In the genomic region with DNA sequence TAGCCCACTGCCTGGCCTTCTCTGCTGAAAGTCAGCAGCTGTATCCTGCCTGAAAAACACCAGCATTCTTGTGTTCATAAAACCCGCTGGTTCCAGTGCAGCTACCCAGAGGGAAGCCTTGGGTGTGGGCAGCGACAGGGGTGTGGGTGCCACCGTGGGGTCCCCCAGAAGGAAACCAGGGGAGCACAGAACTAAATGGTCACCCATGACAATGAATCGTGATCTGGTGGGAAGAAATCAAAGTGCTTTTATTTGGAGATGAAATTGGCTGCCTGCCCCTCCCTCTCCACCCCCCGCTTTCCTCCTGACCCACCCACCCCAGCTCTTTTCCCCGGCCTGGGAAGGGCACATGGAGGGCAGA, we compare ENCODE assay signal across 7 cellular contexts.
DNase-seq lines count a peak whose midpoint lies in the region; ATAC-seq and TF ChIP-seq lines count a peak whose summit lies in the region.

No MANE protein-coding gene starts in this region.

- H3K9ac ChIP-seq in subcutaneous abdominal adipose tissue (ENCODE audit: low read length in 5 of 5) = no peak overlapping the region

- TF ChIP-seq CTCF in astrocyte of the spinal cord (IDR thresholded peaks at IDR 0.05; ENCODE audit: low read depth, low read length) = no peak

- H3K27ac ChIP-seq in subcutaneous abdominal adipose tissue (ENCODE audit: low read depth, low read length) = peak overlapping the region; percentile 76

- peaks cover 0 to 9% (median 5%) of the 10 kb centered on the region in 5 donors for H3K36me3 ChIP-seq in subcutaneous abdominal adipose tissue (ENCODE audit: control insufficient read depth in 5 of 5, insufficient read depth in 5 of 5, low read length in 5 of 5)

- in situ Hi-C loops in astrocyte of the spinal cord (cut with HindIII; ENCODE audit: low sequenced_read_pairs) = no loop called here

- peak; percentile 57 for ATAC-seq in HG02943 (IDR thresholded peaks at IDR 0.05; ENCODE audit: low read depth, unreplicated experiment)
- no peak for ATAC-seq in HG03045 (IDR thresholded peaks at IDR 0.05; ENCODE audit: unreplicated experiment)
- ATAC-seq in GM18870 (IDR thresholded peaks at IDR 0.05; ENCODE audit: unreplicated experiment) = no peak

- H3K27me3 ChIP-seq in subcutaneous abdominal adipose tissue (ENCODE audit: control insufficient read depth in 5 of 5, insufficient read depth in 4 of 5, low read length in 5 of 5) = no peaks in the 10 kb centered on the region

- peak overlapping the region; percentile 7 for H3K4me3 ChIP-seq in astrocyte of the spinal cord (ENCODE audit: low read depth, low read length)
- peak overlapping the region in 1 of 5 donors; percentile 22 for H3K4me3 ChIP-seq in subcutaneous abdominal adipose tissue (ENCODE audit: low read depth in 1 of 5, low read length in 5 of 5)

- no peaks in the 10 kb centered on the region for H3K9me3 ChIP-seq in subcutaneous abdominal adipose tissue (ENCODE audit: control insufficient read depth in 5 of 5, low read length in 5 of 5)

- peaks cover 3 to 69% (median 58%) of the 10 kb centered on the region in 5 donors for H3K4me1 ChIP-seq in subcutaneous abdominal adipose tissue (ENCODE audit: control insufficient read depth in 5 of 5, insufficient read depth in 5 of 5, low read length in 5 of 5)

- DNase-seq in astrocyte of the spinal cord (ENCODE audit: low read depth, low spot score) = peak; percentile 71
- peak; percentile 88 for DNase-seq in kidney glomerular epithelial cell (lab: John Stamatoyannopoulos, UW)
- DNase-seq in NK-92 treated with Interleukin-12 subunit alpha and Interleukin-12 subunit beta, amount 100 ng/mL, for 24 hours (lab: John Stamatoyannopoulos, UW) = no peak
